22 cellular contexts compared by ENCODE assay signal in the genomic region with DNA sequence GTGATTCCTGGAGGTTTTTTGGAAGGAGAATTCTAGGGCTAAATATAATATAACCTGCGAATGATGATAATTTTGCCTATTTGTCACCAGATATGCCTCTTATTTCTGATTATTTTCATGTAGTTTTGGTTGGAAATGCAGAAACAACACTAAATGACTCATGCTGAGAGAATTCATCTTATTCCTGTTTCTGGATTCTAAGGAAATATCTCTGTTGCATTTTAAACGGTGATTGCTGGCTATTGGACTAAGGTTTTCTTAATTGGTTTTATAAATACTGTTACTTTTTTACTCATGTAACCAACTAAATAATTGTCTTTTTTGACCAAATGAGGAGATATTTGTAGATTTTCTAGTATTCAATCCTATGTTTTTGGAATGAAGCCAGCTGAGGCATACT.
DNase-seq lines count a peak whose midpoint lies in the region; ATAC-seq and TF ChIP-seq lines count a peak whose summit lies in the region.
"Had no signal": no experiment of that assay in that cellular context is flagged by ENCODE, and none has a peak within 500 bp of the region (broad histone marks: within the 10 kb centered on the region; RNA-seq: fewer than 3 reads in every experiment).

No MANE protein-coding gene starts in this region.

- H4K20me1 ChIP-seq in IMR-90 (ENCODE audit: insufficient read depth, low read length) = no peaks in the 10 kb centered on the region

- H3K79me1 ChIP-seq in IMR-90 (ENCODE audit: low read depth in 1 of 2, low read length in 2 of 2) = no peaks in the 10 kb centered on the region

- H3K27ac ChIP-seq in ACC112 (ENCODE audit: low read depth, low read length) (peak overlapping the region; percentile 65), IMR-90 (ENCODE audit: insufficient read depth, low read length) (no peak overlapping the region)

- H3K27me3 ChIP-seq in ACC112 (ENCODE audit: insufficient read depth, low read length) (no peaks in the 10 kb centered on the region), IMR-90 (ENCODE audit: control insufficient read depth, insufficient read depth, low read length) (no peaks in the 10 kb centered on the region), kidney epithelial cell (ENCODE audit: control insufficient read depth, insufficient read depth, low read length) (no peaks in the 10 kb centered on the region)

- dilution Hi-C loops in IMR-90 (cut with HindIII; ENCODE audit: low sequenced_read_pairs, unreplicated experiment) = no loop called here

- H3K9me3 ChIP-seq in IMR-90 (ENCODE audit: control insufficient read depth, insufficient read depth, low read length) = no peaks in the 10 kb centered on the region

- CTCF ChIA-PET in IMR-90 (lab: Yijun Ruan, JAX) = no interaction called here

- no peaks in the 10 kb centered on the region for H3K79me2 ChIP-seq in ACC112 (ENCODE audit: control insufficient read depth, insufficient read depth, low read length, unreplicated experiment)

- H3K23ac ChIP-seq in IMR-90 (ENCODE audit: low read depth, low read length) = no peak overlapping the region

- no peak overlapping the region for H2BK15ac ChIP-seq in IMR-90 (ENCODE audit: low read depth, low read length)

- no peak overlapping the region for H2AFZ ChIP-seq in ACC112 (ENCODE audit: low read length, unreplicated experiment)
- no peak overlapping the region for H2AFZ ChIP-seq in IMR-90 (replicated peaks; ENCODE audit: low read length, poor library complexity)

- H2AK9ac ChIP-seq in IMR-90 (replicated peaks; ENCODE audit: low read depth, low read length, poor library complexity) = no peak overlapping the region

- intact Hi-C loops in IMR-90 (cut with micrococcal nuclease) = no loop called here

- TF ChIP-seq CTCF in IMR-90 (conservative IDR thresholded peaks at IDR 0.05; ENCODE audit: low read depth, low read length) (no peak), astrocyte of the spinal cord (IDR thresholded peaks at IDR 0.05; ENCODE audit: low read depth, low read length) (no peak), kidney epithelial cell (IDR thresholded peaks at IDR 0.05; ENCODE audit: insufficient read depth, low read length, poor library complexity, severe bottlenecking) (no peak)

- no peak for TF ChIP-seq POLR2A in IMR-90 (IDR thresholded peaks at IDR 0.05; ENCODE audit: low read depth, low read length)

- H3K9ac ChIP-seq in IMR-90 (ENCODE audit: low read depth, low read length) = no peak overlapping the region

- no peak overlapping the region for H2BK120ac ChIP-seq in IMR-90 (ENCODE audit: low read depth, low read length)

- no peak overlapping the region for H3K18ac ChIP-seq in IMR-90 (ENCODE audit: low read depth, low read length)

- no peak overlapping the region for H3K56ac ChIP-seq in IMR-90 (ENCODE audit: extremely low read depth, insufficient read depth, low read length)

- H3K4me3 ChIP-seq in ACC112 (ENCODE audit: low read depth, low read length) (no peak overlapping the region), IMR-90 (ENCODE audit: insufficient read depth, low read depth, low read length) (no peak overlapping the region), astrocyte of the spinal cord (ENCODE audit: low read depth, low read length) (no peak overlapping the region), kidney epithelial cell (ENCODE audit: low read depth, low read length) (no peak overlapping the region)

- H3K36me3 ChIP-seq in ACC112 (ENCODE audit: insufficient read depth, low read length) (no peaks in the 10 kb centered on the region), IMR-90 (ENCODE audit: control insufficient read depth, insufficient read depth, low read length) (no peaks in the 10 kb centered on the region), kidney epithelial cell (ENCODE audit: control insufficient read depth, insufficient read depth, low read length) (no peaks in the 10 kb centered on the region)

- TF ChIP-seq RAD21 in IMR-90 (IDR thresholded peaks at IDR 0.05; ENCODE audit: low read length) = no peak

- DNase-seq in IMR-90 (peak; percentile 1), astrocyte of the spinal cord (ENCODE audit: low read depth, low spot score) (peak; percentile 48), kidney epithelial cell (ENCODE audit: low read depth) (peak; percentile 1), NCI-H2227 treated with DMSO at 0.1 percent for 48 hours (lab: John Stamatoyannopoulos, UW) (no peak), GM19238 (ENCODE audit: insufficient read length, low spot score) (no peak)
- no peak for DNase-seq in activated CD4-positive, alpha-beta T cell treated with anti-CD3 and anti-CD28 coated beads for 1 hour
- DNase-seq: activated CD4-positive, alpha-beta T cell treated with anti-CD3 and anti-CD28 coated beads, Interleukin-2, amount 50 U/mL, for 1 hour; activated CD8-positive, alpha-beta memory T cell treated with anti-CD3 and anti-CD28 coated beads, Interleukin-2, amount 50 U/mL, for 4 hours; activated effector memory CD4-positive, alpha-beta T cell treated with anti-CD3 and anti-CD28 coated beads, Interleukin-2, amount 50 U/mL, for 16 hours; amygdala; CD4-positive, alpha-beta T cell; DMS53; endodermal cell; midbrain; NCI-H1417; NCI-H526 treated with DMSO at 0.1 percent for 48 hours; nephron progenitor cell; Right ventricle myocardium superior; stimulated activated CD4-positive, alpha-beta T cell treated with anti-CD3 and anti-CD28 coated beads, Interleukin-4, amount 100 ng/mL, for 4 hours; T-helper 1 cell had no signal

- H3K4me2 ChIP-seq in IMR-90 (ENCODE audit: low read depth, low read length) = no peak overlapping the region

- H2BK20ac ChIP-seq in IMR-90 (ENCODE audit: low read depth, low read length) = no peak overlapping the region

- no peak overlapping the region for H4K5ac ChIP-seq in IMR-90 (ENCODE audit: low read depth, low read length)

- no peak overlapping the region for H2AK5ac ChIP-seq in IMR-90 (ENCODE audit: low read depth, low read length)

- ATAC-seq in IMR-90 (ENCODE audit: low read depth) (no peak), GM18907 (IDR thresholded peaks at IDR 0.05; ENCODE audit: unreplicated experiment) (no peak)

- in situ Hi-C loops in IMR-90 (cut with MboI; ENCODE audit: low sequenced_read_pairs) = no loop called here
- in situ Hi-C loops in astrocyte of the spinal cord (cut with HindIII; ENCODE audit: low sequenced_read_pairs) = no loop called here

- H3K4me1 ChIP-seq in ACC112 (ENCODE audit: control insufficient read depth, insufficient read depth, low read length, unreplicated experiment) (peaks cover 15% of the 10 kb centered on the region), IMR-90 (ENCODE audit: control insufficient read depth, insufficient read depth, low read length) (no peaks in the 10 kb centered on the region)

- H3K9me1 ChIP-seq in IMR-90 (ENCODE audit: insufficient read depth, low read length) = no peaks in the 10 kb centered on the region

- BruUV-seq in IMR-90 (replicated peaks; lab: Mats Ljungman, UMichigan) = no TSS peak

- H4K91ac ChIP-seq in IMR-90 (ENCODE audit: insufficient read depth, low read depth, low read length) = no peak overlapping the region

- H2BK5ac ChIP-seq in IMR-90 (ENCODE audit: low read depth, low read length, poor library complexity, severe bottlenecking) = no peak overlapping the region

- H4K8ac ChIP-seq in IMR-90 (ENCODE audit: low read depth in 2 of 2, low read length in 2 of 2) = no peak overlapping the region

- H3K14ac ChIP-seq in IMR-90 (replicated peaks; ENCODE audit: low read depth, low read length) = no peak overlapping the region

- no peak overlapping the region for H3K4ac ChIP-seq in IMR-90 (ENCODE audit: low read depth, low read length)

- WGBS in IMR-90 (ENCODE audit: extremely low coverage in 2 of 2, insufficient read length in 1 of 2), 2 experiments = no CpG with 5 or more reads among the region's 2 CpGs

- POLR2A ChIA-PET in IMR-90 (lab: Charles Lee; ENCODE audit: unreplicated experiment) = no interaction called here

TF ChIP-seq in IMR-90, 13 proteins besides CTCF, POLR2A, EP300 and RAD21:
- TF ChIP-seq RCOR1 (IDR thresholded peaks at IDR 0.05; ENCODE audit: insufficient replicate concordance, low read length) (no peak), CHD1 (IDR thresholded peaks at IDR 0.05; ENCODE audit: low read depth, low read length) (no peak), MAFK (IDR thresholded peaks at IDR 0.05; ENCODE audit: low read depth, low read length) (no peak), FOS (IDR thresholded peaks at IDR 0.05; ENCODE audit: low read depth, low read length) (no peak), BHLHE40 (IDR thresholded peaks at IDR 0.05; ENCODE audit: low read depth, low read length) (no peak), MXI1 (IDR thresholded peaks at IDR 0.05; ENCODE audit: borderline replicate concordance, low read depth, low read length) (no peak), MAZ (IDR thresholded peaks at IDR 0.05; ENCODE audit: borderline replicate concordance, low read depth, low read length) (no peak), USF2 (IDR thresholded peaks at IDR 0.05; ENCODE audit: low read depth, low read length) (no peak), CEBPB (IDR thresholded peaks at IDR 0.05; ENCODE audit: low read depth, low read length) (no peak), RFX5 (IDR thresholded peaks at IDR 0.05; ENCODE audit: low read depth, low read length) (no peak), NFE2L2 (IDR thresholded peaks at IDR 0.05; ENCODE audit: low read depth, low read length) (no peak), SMC3 (IDR thresholded peaks at IDR 0.05; ENCODE audit: low read depth, low read length) (no peak)
- TF ChIP-seq, protein P1, sequence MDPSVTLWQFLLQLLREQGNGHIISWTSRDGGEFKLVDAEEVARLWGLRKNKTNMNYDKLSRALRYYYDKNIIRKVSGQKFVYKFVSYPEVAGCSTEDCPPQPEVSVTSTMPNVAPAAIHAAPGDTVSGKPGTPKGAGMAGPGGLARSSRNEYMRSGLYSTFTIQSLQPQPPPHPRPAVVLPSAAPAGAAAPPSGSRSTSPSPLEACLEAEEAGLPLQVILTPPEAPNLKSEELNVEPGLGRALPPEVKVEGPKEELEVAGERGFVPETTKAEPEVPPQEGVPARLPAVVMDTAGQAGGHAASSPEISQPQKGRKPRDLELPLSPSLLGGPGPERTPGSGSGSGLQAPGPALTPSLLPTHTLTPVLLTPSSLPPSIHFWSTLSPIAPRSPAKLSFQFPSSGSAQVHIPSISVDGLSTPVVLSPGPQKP (IDR thresholded peaks at IDR 0.05; ENCODE audit: borderline replicate concordance, low read depth, low read length) = no peak

Comparison
In these comparisons a context has a peak if more than half of its experiments do, and no peak if none do; other contexts are left out.
1. DNase-seq: peak in IMR-90 (single experiment), astrocyte of the spinal cord (single experiment) and kidney epithelial cell (single experiment); none in activated CD4-positive, alpha-beta T cell treated with anti-CD3 and anti-CD28 coated beads for 1 hour (single experiment), NCI-H2227 treated with DMSO at 0.1 percent for 48 hours (single experiment) and GM19238 (single experiment).